1 cellular context compared by ENCODE assay signal in the genomic region with DNA sequence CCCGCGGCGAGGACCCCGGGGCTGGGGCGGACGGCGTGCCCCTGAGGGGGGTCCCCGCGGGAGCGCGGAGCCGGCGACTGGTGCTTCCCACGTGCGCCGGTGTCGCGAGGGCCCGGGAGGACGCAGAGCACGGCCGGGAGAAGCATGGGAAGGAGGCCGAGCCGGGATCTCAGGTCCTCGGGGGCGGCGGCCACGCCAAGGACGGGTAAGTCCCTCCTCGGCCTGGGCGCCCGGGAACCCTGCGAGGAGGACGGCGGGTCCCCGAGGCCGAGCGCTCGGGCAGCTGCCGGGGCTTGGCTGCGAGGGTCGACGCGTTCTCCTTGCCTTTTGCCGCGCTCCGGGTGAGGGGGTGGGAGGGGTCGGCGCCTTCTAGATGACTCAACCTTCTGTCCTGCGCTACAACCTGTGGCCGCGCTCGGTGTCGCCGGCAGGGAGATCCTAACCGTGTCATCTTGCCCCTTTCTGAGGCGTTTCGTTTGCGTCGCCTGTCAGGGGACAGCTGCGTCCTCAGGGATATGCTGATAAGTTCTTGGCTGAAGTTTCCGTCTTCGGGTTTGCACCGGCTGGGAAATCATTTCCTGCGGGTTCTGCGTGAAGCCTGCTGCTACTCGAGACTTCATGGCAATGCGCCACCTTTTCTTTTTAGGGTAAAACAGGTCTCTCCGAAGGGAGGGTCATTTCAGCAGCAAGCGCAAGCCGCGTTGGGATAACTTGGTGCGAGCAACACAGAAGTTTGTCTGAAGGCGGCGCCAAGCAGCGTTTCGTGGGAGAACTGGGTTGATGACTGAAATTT.
A peak's percentile ranks its signal among the peaks of the same experiment; 100 is the strongest.
TF ChIP-seq lines count a peak whose summit lies in the region.

No MANE protein-coding gene starts in this region.

TF ChIP-seq in K562, 482 proteins besides CTCF, POLR2A, EP300 and RAD21 (continued from another document and continues in another):
- TF ChIP-seq, protein P1, sequence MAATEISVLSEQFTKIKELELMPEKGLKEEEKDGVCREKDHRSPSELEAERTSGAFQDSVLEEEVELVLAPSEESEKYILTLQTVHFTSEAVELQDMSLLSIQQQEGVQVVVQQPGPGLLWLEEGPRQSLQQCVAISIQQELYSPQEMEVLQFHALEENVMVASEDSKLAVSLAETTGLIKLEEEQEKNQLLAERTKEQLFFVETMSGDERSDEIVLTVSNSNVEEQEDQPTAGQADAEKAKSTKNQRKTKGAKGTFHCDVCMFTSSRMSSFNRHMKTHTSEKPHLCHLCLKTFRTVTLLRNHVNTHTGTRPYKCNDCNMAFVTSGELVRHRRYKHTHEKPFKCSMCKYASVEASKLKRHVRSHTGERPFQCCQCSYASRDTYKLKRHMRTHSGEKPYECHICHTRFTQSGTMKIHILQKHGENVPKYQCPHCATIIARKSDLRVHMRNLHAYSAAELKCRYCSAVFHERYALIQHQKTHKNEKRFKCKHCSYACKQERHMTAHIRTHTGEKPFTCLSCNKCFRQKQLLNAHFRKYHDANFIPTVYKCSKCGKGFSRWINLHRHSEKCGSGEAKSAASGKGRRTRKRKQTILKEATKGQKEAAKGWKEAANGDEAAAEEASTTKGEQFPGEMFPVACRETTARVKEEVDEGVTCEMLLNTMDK (IDR thresholded peaks at IDR 0.05; ENCODE audit: borderline replicate concordance, insufficient read depth, low read depth, low read length, poor library complexity, severe bottlenecking), result peak; percentile 37
- TF ChIP-seq, protein P2, sequence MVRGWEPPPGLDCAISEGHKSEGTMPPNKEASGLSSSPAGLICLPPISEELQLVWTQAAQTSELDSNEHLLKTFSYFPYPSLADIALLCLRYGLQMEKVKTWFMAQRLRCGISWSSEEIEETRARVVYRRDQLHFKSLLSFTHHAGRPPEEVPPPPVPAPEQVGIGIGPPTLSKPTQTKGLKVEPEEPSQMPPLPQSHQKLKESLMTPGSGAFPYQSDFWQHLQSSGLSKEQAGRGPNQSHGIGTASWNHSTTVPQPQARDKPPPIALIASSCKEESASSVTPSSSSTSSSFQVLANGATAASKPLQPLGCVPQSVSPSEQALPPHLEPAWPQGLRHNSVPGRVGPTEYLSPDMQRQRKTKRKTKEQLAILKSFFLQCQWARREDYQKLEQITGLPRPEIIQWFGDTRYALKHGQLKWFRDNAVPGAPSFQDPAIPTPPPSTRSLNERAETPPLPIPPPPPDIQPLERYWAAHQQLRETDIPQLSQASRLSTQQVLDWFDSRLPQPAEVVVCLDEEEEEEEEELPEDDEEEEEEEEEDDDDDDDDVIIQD (CRISPR knock-in tag; IDR thresholded peaks at IDR 0.05), result no peak
- TF ChIP-seq, protein P3, sequence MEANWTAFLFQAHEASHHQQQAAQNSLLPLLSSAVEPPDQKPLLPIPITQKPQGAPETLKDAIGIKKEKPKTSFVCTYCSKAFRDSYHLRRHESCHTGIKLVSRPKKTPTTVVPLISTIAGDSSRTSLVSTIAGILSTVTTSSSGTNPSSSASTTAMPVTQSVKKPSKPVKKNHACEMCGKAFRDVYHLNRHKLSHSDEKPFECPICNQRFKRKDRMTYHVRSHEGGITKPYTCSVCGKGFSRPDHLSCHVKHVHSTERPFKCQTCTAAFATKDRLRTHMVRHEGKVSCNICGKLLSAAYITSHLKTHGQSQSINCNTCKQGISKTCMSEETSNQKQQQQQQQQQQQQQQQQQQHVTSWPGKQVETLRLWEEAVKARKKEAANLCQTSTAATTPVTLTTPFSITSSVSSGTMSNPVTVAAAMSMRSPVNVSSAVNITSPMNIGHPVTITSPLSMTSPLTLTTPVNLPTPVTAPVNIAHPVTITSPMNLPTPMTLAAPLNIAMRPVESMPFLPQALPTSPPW (CRISPR knock-in tag; IDR thresholded peaks at IDR 0.05), result peak; percentile 26; the same call in 1 of the 2 replicates
- TF ChIP-seq HIVEP1 (CRISPR knock-in tag; IDR thresholded peaks at IDR 0.05) (no peak), CREB1 (IDR thresholded peaks at IDR 0.05) (peak; percentile 67), CREB1 (CRISPR knock-in tag; IDR thresholded peaks at IDR 0.05) (peak; percentile 70; the same call in 1 of the 2 replicates), ADNP (tag; IDR thresholded peaks at IDR 0.05) (no peak), CXXC5 (CRISPR knock-in tag; IDR thresholded peaks at IDR 0.05) (peak; percentile 50), ZNF830 (CRISPR knock-in tag; IDR thresholded peaks at IDR 0.05) (no peak), ATF1 (CRISPR knock-in tag; IDR thresholded peaks at IDR 0.05) (no peak), ATF1 (tag; IDR thresholded peaks at IDR 0.05) (peak; percentile 60), ZNF551 (CRISPR knock-in tag; IDR thresholded peaks at IDR 0.05) (no peak), TEAD1 (CRISPR knock-in tag; IDR thresholded peaks at IDR 0.05) (0 out of 4 replicates have a peak, but pooled peaks of 1 of the 2 experiments have one; percentile 28), WHSC1 (IDR thresholded peaks at IDR 0.05; ENCODE audit: low read length) (no peak), NBN (IDR thresholded peaks at IDR 0.05; ENCODE audit: low read depth) (peak; percentile 76; the same call in 1 of the 2 replicates), PRPF4 (IDR thresholded peaks at IDR 0.05; ENCODE audit: insufficient read depth, low read depth, low read length, poor library complexity, severe bottlenecking) (no peak), SPI1 (IDR thresholded peaks at IDR 0.05; ENCODE audit: borderline replicate concordance, low read depth, low read length) (no peak), ZNF445 (CRISPR knock-in tag; IDR thresholded peaks at IDR 0.05; ENCODE audit: low read depth) (no peak), DMBX1 (CRISPR knock-in tag; IDR thresholded peaks at IDR 0.05; ENCODE audit: borderline replicate concordance) (no peak), ZNF696 (CRISPR knock-in tag; conservative IDR thresholded peaks at IDR 0.05) (no peak), RBBP5 (IDR thresholded peaks at IDR 0.05; ENCODE audit: borderline replicate concordance, insufficient read depth, low read length, poor library complexity, severe bottlenecking) (peak; percentile 96), ZNF431 (CRISPR knock-in tag; IDR thresholded peaks at IDR 0.05) (no peak), E2F3 (CRISPR knock-in tag; IDR thresholded peaks at IDR 0.05) (0 out of 2 replicates have a peak, but pooled peaks have one; percentile 28), HNRNPUL1 (IDR thresholded peaks at IDR 0.05; ENCODE audit: low read length) (no peak), THRAP3 (IDR thresholded peaks at IDR 0.05; ENCODE audit: borderline replicate concordance) (no peak), U2AF1 (optimal IDR thresholded peaks at IDR 0.05; ENCODE audit: low read depth, low read length) (peak; percentile 86), CBX8 (IDR thresholded peaks at IDR 0.05; ENCODE audit: borderline replicate concordance, extremely low read depth, low read depth, low read length, poor library complexity, severe bottlenecking) (no peak), KAT7 (CRISPR knock-in tag; IDR thresholded peaks at IDR 0.05; ENCODE audit: borderline replicate concordance) (0 out of 2 replicates have a peak, but pooled peaks have one; percentile 78), BCOR (IDR thresholded peaks at IDR 0.05) (peak; percentile 13; the same call in 1 of the 2 replicates), MYNN (IDR thresholded peaks at IDR 0.05) (0 out of 2 replicates have a peak, but pooled peaks have one; percentile 13), MYNN (CRISPR knock-in tag; IDR thresholded peaks at IDR 0.05) (no peak), XRCC3 (IDR thresholded peaks at IDR 0.05) (no peak), TSC22D4 (tag; IDR thresholded peaks at IDR 0.05) (no peak)
- TF ChIP-seq, protein P4, sequence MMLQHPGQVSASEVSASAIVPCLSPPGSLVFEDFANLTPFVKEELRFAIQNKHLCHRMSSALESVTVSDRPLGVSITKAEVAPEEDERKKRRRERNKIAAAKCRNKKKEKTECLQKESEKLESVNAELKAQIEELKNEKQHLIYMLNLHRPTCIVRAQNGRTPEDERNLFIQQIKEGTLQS (IDR thresholded peaks at IDR 0.05), result peak; percentile 68
- TF ChIP-seq, protein P4 (CRISPR knock-in tag; conservative IDR thresholded peaks at IDR 0.05), result peak; percentile 77; the same call in 1 of the 2 replicates
- TF ChIP-seq, protein P5, sequence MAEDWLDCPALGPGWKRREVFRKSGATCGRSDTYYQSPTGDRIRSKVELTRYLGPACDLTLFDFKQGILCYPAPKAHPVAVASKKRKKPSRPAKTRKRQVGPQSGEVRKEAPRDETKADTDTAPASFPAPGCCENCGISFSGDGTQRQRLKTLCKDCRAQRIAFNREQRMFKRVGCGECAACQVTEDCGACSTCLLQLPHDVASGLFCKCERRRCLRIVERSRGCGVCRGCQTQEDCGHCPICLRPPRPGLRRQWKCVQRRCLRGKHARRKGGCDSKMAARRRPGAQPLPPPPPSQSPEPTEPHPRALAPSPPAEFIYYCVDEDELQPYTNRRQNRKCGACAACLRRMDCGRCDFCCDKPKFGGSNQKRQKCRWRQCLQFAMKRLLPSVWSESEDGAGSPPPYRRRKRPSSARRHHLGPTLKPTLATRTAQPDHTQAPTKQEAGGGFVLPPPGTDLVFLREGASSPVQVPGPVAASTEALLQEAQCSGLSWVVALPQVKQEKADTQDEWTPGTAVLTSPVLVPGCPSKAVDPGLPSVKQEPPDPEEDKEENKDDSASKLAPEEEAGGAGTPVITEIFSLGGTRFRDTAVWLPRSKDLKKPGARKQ (CRISPR knock-in tag; IDR thresholded peaks at IDR 0.05), result no peak
- TF ChIP-seq, protein P6, sequence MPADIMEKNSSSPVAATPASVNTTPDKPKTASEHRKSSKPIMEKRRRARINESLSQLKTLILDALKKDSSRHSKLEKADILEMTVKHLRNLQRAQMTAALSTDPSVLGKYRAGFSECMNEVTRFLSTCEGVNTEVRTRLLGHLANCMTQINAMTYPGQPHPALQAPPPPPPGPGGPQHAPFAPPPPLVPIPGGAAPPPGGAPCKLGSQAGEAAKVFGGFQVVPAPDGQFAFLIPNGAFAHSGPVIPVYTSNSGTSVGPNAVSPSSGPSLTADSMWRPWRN (IDR thresholded peaks at IDR 0.05; ENCODE audit: low read depth), result no peak
- TF ChIP-seq, protein P7, sequence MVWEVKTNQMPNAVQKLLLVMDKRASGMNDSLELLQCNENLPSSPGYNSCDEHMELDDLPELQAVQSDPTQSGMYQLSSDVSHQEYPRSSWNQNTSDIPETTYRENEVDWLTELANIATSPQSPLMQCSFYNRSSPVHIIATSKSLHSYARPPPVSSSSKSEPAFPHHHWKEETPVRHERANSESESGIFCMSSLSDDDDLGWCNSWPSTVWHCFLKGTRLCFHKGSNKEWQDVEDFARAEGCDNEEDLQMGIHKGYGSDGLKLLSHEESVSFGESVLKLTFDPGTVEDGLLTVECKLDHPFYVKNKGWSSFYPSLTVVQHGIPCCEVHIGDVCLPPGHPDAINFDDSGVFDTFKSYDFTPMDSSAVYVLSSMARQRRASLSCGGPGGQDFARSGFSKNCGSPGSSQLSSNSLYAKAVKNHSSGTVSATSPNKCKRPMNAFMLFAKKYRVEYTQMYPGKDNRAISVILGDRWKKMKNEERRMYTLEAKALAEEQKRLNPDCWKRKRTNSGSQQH (CRISPR knock-in tag; IDR thresholded peaks at IDR 0.05), result no peak
- TF ChIP-seq, protein P8, sequence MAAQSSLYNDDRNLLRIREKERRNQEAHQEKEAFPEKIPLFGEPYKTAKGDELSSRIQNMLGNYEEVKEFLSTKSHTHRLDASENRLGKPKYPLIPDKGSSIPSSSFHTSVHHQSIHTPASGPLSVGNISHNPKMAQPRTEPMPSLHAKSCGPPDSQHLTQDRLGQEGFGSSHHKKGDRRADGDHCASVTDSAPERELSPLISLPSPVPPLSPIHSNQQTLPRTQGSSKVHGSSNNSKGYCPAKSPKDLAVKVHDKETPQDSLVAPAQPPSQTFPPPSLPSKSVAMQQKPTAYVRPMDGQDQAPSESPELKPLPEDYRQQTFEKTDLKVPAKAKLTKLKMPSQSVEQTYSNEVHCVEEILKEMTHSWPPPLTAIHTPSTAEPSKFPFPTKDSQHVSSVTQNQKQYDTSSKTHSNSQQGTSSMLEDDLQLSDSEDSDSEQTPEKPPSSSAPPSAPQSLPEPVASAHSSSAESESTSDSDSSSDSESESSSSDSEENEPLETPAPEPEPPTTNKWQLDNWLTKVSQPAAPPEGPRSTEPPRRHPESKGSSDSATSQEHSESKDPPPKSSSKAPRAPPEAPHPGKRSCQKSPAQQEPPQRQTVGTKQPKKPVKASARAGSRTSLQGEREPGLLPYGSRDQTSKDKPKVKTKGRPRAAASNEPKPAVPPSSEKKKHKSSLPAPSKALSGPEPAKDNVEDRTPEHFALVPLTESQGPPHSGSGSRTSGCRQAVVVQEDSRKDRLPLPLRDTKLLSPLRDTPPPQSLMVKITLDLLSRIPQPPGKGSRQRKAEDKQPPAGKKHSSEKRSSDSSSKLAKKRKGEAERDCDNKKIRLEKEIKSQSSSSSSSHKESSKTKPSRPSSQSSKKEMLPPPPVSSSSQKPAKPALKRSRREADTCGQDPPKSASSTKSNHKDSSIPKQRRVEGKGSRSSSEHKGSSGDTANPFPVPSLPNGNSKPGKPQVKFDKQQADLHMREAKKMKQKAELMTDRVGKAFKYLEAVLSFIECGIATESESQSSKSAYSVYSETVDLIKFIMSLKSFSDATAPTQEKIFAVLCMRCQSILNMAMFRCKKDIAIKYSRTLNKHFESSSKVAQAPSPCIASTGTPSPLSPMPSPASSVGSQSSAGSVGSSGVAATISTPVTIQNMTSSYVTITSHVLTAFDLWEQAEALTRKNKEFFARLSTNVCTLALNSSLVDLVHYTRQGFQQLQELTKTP (IDR thresholded peaks at IDR 0.05; ENCODE audit: low read depth in 1 of 2, partially characterized antibody in 2 of 2), result peak in 1 of 2 experiments; percentile 43
- TF ChIP-seq, protein P9, sequence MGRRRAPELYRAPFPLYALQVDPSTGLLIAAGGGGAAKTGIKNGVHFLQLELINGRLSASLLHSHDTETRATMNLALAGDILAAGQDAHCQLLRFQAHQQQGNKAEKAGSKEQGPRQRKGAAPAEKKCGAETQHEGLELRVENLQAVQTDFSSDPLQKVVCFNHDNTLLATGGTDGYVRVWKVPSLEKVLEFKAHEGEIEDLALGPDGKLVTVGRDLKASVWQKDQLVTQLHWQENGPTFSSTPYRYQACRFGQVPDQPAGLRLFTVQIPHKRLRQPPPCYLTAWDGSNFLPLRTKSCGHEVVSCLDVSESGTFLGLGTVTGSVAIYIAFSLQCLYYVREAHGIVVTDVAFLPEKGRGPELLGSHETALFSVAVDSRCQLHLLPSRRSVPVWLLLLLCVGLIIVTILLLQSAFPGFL (CRISPR knock-in tag; IDR thresholded peaks at IDR 0.05), result 0 out of 2 replicates have a peak, but pooled peaks have one; percentile 88
- TF ChIP-seq, protein P10, sequence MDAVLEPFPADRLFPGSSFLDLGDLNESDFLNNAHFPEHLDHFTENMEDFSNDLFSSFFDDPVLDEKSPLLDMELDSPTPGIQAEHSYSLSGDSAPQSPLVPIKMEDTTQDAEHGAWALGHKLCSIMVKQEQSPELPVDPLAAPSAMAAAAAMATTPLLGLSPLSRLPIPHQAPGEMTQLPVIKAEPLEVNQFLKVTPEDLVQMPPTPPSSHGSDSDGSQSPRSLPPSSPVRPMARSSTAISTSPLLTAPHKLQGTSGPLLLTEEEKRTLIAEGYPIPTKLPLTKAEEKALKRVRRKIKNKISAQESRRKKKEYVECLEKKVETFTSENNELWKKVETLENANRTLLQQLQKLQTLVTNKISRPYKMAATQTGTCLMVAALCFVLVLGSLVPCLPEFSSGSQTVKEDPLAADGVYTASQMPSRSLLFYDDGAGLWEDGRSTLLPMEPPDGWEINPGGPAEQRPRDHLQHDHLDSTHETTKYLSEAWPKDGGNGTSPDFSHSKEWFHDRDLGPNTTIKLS (IDR thresholded peaks at IDR 0.05; ENCODE audit: borderline replicate concordance, low read depth), result no peak
